Comparison of ENCODE assay signal across 7 cellular contexts in the genomic region with DNA sequence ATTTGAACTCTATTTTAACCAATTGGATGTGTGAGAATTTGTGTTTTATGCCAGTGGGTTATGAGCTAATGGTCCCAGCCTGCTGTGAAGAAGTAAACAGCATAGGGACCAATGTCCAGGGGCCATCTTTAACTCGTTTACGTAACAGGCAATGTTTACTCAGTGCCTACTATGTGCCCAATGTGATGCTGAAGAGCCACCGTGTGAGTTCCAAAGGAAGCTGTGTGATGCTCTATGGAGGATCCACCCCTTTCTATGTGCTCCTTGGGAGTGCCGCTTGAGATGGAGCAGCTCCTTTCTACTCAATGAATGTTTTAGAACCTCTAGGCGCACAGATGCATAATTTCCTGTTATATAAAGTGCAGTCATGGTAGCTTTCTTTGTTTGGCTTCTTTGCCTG.
"Had no signal": no experiment of that assay in that cellular context is flagged by ENCODE, and none has a peak within 500 bp of the region (broad histone marks: within the 10 kb centered on the region; RNA-seq: fewer than 3 reads in every experiment).

No MANE protein-coding gene starts in this region.

- H3K27ac ChIP-seq: GM23248 had no signal

- H2AFZ ChIP-seq: GM23248 had no signal

- DNase-seq: GM23248, H7, IMR-90, KG1 had no signal

- H3K4me3 ChIP-seq: GM23248, HAP-1, K562 had no signal

- H3K9me3 ChIP-seq: HAP-1 had no signal

- ATAC-seq: HCT116, K562 had no signal

- H3K36me3 ChIP-seq: HAP-1 had no signal
